Comparison of ENCODE assay signal across 17 cellular contexts in genomic region chr7:66727058-66727457, GRCh38. TPM values are rescaled to one million over a fixed set of nuclear protein-coding genes. Genes with fewer than 3 reads are reported as not detected.
DNase-seq lines count a peak whose midpoint lies in the region; ATAC-seq, FAIRE-seq and TF ChIP-seq lines count a peak whose summit lies in the region.
"Had no signal": no experiment of that assay in that cellular context is flagged by ENCODE, and none has a peak within 500 bp of the region (broad histone marks: within the 10 kb centered on the region; RNA-seq: fewer than 3 reads in every experiment).

No MANE protein-coding gene starts in this region.

- H3K27me3 ChIP-seq in RWPE2 (ENCODE audit: insufficient read depth, poor library complexity, severe bottlenecking), result no peaks in the 10 kb centered on the region
- no peaks in the 10 kb centered on the region for H3K27me3 ChIP-seq in bronchial epithelial cell (ENCODE audit: control insufficient read depth, insufficient read depth, low read length)
- H3K27me3 ChIP-seq in spleen (replicated peaks in 1 of 7), result no peaks in the 10 kb centered on the region
- no peaks in the 10 kb centered on the region for H3K27me3 ChIP-seq in right atrium auricular region
- H3K27me3 ChIP-seq: BE2C had no signal

- TF ChIP-seq CTCF in RWPE2 (IDR thresholded peaks at IDR 0.05; ENCODE audit: poor library complexity, severe bottlenecking) (no peak), bronchial epithelial cell (IDR thresholded peaks at IDR 0.05; ENCODE audit: insufficient read depth, low read length, severe bottlenecking) (no peak), fibroblast of mammary gland (conservative IDR thresholded peaks at IDR 0.05; ENCODE audit: control insufficient read depth, insufficient read depth, low read depth, low read length) (no peak), spleen (IDR thresholded peaks at IDR 0.05 in 8 of 11, conservative IDR thresholded peaks at IDR 0.05 in 3 of 11) (no peak), right atrium auricular region (IDR thresholded peaks at IDR 0.05) (no peak)

- H3K4me1 ChIP-seq in RWPE2 (ENCODE audit: insufficient read depth, poor library complexity, severe bottlenecking), result no peaks in the 10 kb centered on the region
- H3K4me1 ChIP-seq in spleen, result no peaks in the 10 kb centered on the region
- no peaks in the 10 kb centered on the region for H3K4me1 ChIP-seq in right atrium auricular region
- H3K4me1 ChIP-seq: A549, BE2C had no signal

- H3K36me3 ChIP-seq in RWPE2 (ENCODE audit: low read depth), result peaks cover 16% of the 10 kb centered on the region
- H3K36me3 ChIP-seq in bronchial epithelial cell (ENCODE audit: control insufficient read depth, insufficient read depth, low read length), result peaks cover 7% of the 10 kb centered on the region
- peaks cover 0 to 60% (median 0%) of the 10 kb centered on the region in 6 donors for H3K36me3 ChIP-seq in spleen
- H3K36me3 ChIP-seq in right atrium auricular region, result no peaks in the 10 kb centered on the region
- H3K36me3 ChIP-seq: BE2C had no signal

- 79 to 98% (median 93%) methylated on average over 3 of the region's 3 CpGs for whole genome bisulfite sequencing in spleen, 5 donors

- no peak for FAIRE-seq in bronchial epithelial cell (lab: Jason Lieb, UNC)
- FAIRE-seq: A549, D721Med, G401.6, GM12891, H1 had no signal

- DNase-seq in RWPE2 (ENCODE audit: low spot score), result no peak
- peak; percentile 22 for DNase-seq in bronchial epithelial cell (ENCODE audit: low read depth)
- peak; percentile 7 for DNase-seq in fibroblast of mammary gland (ENCODE audit: low read depth)
- no peak for DNase-seq in spleen
- no peak for DNase-seq in right atrium auricular region (ENCODE audit: low spot score)
- DNase-seq: BE2C; CD4-positive, alpha-beta memory T cell; DMS153; DMS79 treated with DMSO at 0.1 percent for 48 hours; EL had no signal

- ATAC-seq in RWPE2 (ENCODE audit: low read depth), result peak; percentile 14; the same call in 1 of the 3 replicates
- ATAC-seq in GM21381 (IDR thresholded peaks at IDR 0.05; ENCODE audit: unreplicated experiment), result no peak
- ATAC-seq: A549 had no signal

- H3K4me3 ChIP-seq in RWPE2 (ENCODE audit: severe bottlenecking) (no peak overlapping the region), bronchial epithelial cell (ENCODE audit: low read depth, low read length) (no peak overlapping the region), fibroblast of mammary gland (ENCODE audit: control insufficient read depth, low read depth, low read length) (no peak overlapping the region), spleen (no peak overlapping the region), right atrium auricular region (no peak overlapping the region)
- H3K4me3 ChIP-seq: A549 had no signal

- H3K9me3 ChIP-seq in RWPE2 (ENCODE audit: severe bottlenecking), result peaks cover 13% of the 10 kb centered on the region
- peaks cover 7 to 24% (median 19%) of the 10 kb centered on the region in 8 donors for H3K9me3 ChIP-seq in spleen
- H3K9me3 ChIP-seq in right atrium auricular region, result peaks cover 3 to 4% of the 10 kb centered on the region in 2 donors
- H3K9me3 ChIP-seq: BE2C had no signal

- no peak for TF ChIP-seq POLR2A in spleen (IDR thresholded peaks at IDR 0.05)

- intact Hi-C loops in spleen (cut with DNase I; ENCODE audit: low total_unique reads), result no loop called here

- H3K27ac ChIP-seq in RWPE2 (ENCODE audit: poor library complexity, severe bottlenecking) (no peak overlapping the region), spleen (no peak overlapping the region), right atrium auricular region (no peak overlapping the region)
- H3K27ac ChIP-seq: A549, C4-2B had no signal

RNA-seq across cellular contexts. Expression of gene RABGEF1, which starts 13.5 kb away (rescaled TPM):
- 35.3 and 41.5 TPM in 2 replicates for total RNA-seq in bronchial epithelial cell
- total RNA-seq in spleen, result 10 to 100 TPM; 26.7 to 39.6 (median 30.8) TPM
- polyA plus RNA-seq in spleen, result 10 to 100 TPM in 1 of 3 donors, 1 to 10 TPM in 2; 8.3 to 10.0 (median 8.8) TPM
- total RNA-seq in right atrium auricular region, result 10 to 100 TPM; 16.3 to 25.5 TPM

Comparison
In these comparisons a context has a peak if more than half of its experiments do, and no peak if none do; other contexts are left out.
1. DNase-seq: peak in bronchial epithelial cell (single experiment) and fibroblast of mammary gland (single experiment); none in RWPE2 (single experiment), spleen (single experiment) and right atrium auricular region (single experiment).